In the genomic region with DNA sequence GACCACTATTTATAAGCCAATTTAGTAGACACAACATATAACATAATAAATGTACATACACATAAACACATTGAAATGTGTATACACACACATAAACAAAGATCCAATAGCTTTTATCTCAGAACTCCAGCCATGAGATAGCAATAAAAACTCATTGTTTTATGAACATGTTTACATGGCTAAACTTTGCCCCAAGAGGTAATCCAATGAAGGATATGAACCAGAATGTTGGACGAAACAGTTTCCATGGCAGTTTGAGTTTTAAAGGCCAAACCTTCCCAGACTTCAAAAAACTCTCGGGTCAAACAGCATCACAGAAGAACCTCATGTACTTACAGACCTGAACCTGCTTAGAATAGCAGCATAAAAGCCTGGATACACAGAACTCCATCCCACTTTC, we compare ENCODE assay signal across 26 cellular contexts.
"Had no signal": no experiment of that assay in that cellular context is flagged by ENCODE, and none has a peak within 500 bp of the region (broad histone marks: within the 10 kb centered on the region; RNA-seq: fewer than 3 reads in every experiment).

No MANE protein-coding gene starts in this region.

- DNase-seq: cerebellar nuclear complex; dorsolateral prefrontal cortex; effector CD4-positive, alpha-beta T cell; foreskin keratinocyte; heart left ventricle; kidney glomerular epithelial cell; left ventricle myocardium superior; naive thymus-derived CD4-positive, alpha-beta T cell; spleen; stimulated activated CD4-positive, alpha-beta T cell treated with anti-CD3 and anti-CD28 coated beads, Interleukin-4, amount 100 ng/mL, for 4 hours; stimulated activated naive CD8-positive, alpha-beta T cell treated with anti-CD3 and anti-CD28 coated beads, Interleukin-15, Interleukin-2, amounts not matched to agents 100 U/mL and 50 U/mL, for 24 hours; substantia nigra; testis; tibial artery; upper lobe of left lung had no signal

- H3K4me2 ChIP-seq: hepatocyte, neural progenitor cell had no signal

- H3K4me1 ChIP-seq: neural progenitor cell, parathyroid adenoma, right atrium auricular region, upper lobe of left lung had no signal

- FAIRE-seq: urothelium cell line had no signal

- H3K27ac ChIP-seq: dorsolateral prefrontal cortex, epithelial cell of prostate, foreskin keratinocyte, gastroesophageal sphincter, hepatocyte, neural progenitor cell, parathyroid adenoma, right atrium auricular region, skin epidermis, spleen, testis, upper lobe of left lung had no signal

- H3K9me3 ChIP-seq: testis had no signal

- H3K36me3 ChIP-seq: gastroesophageal sphincter, heart left ventricle, neural progenitor cell, right atrium auricular region, tibial artery, upper lobe of left lung had no signal

- H3K27me3 ChIP-seq: dorsolateral prefrontal cortex, foreskin keratinocyte, gastroesophageal sphincter, heart left ventricle, hepatocyte, neural progenitor cell, right atrium auricular region, spleen, testis, tibial artery, upper lobe of left lung had no signal

- ATAC-seq: esophagus mucosa; foreskin keratinocyte; gastroesophageal sphincter; heart left ventricle; left ventricle myocardium superior; naive thymus-derived CD4-positive, alpha-beta T cell; stimulated activated memory B cell treated with anti-CD40 and anti-IgM and Interleukin-4, amounts not matched to agents 10 μg/mL and 1 μg/mL and 100 μg/mL, for 72 hours; stimulated activated naive CD8-positive, alpha-beta T cell treated with anti-CD3 and anti-CD28 coated beads, Interleukin-15, Interleukin-2, amounts not matched to agents 100 U/mL and 50 U/mL, for 24 hours had no signal

- H3K4me3 ChIP-seq: dorsolateral prefrontal cortex, gastroesophageal sphincter, heart left ventricle, hepatocyte, lung, neural progenitor cell, right atrium auricular region, skin epidermis, spleen, testis, tibial artery, upper lobe of left lung had no signal

- H3K79me2 ChIP-seq: hepatocyte, parathyroid adenoma had no signal

- H3K9ac ChIP-seq: neural progenitor cell, parathyroid adenoma had no signal

- H2AFZ ChIP-seq: hepatocyte, neural progenitor cell, parathyroid adenoma had no signal
